ENCODE assay signal across 25 cellular contexts in the genomic region with DNA sequence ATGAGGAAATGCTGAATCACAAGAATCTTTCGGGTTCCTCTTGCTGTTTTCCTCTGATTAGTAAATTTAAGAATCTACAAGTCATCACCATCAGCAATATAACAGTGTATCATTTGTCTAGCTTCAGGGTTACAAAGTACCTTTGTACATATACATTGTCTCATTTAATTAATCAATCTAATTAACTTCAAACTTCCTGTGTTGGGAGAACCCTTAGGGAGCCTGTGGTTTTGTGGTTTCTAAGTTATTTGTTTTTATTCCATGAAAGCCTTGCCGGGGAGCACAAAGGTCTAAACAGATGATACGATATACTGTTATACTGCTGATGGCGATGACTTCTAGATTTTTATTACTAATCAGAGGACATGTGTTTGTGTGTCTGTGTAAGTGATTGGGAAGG. TPM values are rescaled to one million over a fixed set of nuclear protein-coding genes. Genes with fewer than 3 reads are reported as not detected.
A peak's percentile ranks its signal among the peaks of the same experiment; 100 is the strongest.
DNase-seq lines count a peak whose midpoint lies in the region; ATAC-seq and TF ChIP-seq lines count a peak whose summit lies in the region.
"Had no signal": no experiment of that assay in that cellular context is flagged by ENCODE, and none has a peak within 500 bp of the region (broad histone marks: within the 10 kb centered on the region; RNA-seq: fewer than 3 reads in every experiment).

No MANE protein-coding gene starts in this region.

- CTCF ChIA-PET in AG04450 (lab: Charles Lee) = interaction anchor here (1.0 kb wide), 1 partner anchor 143 kb away, joined by 3 read pairs; no protein-coding TSS in a partner anchor

- POLR2A ChIA-PET in AG04450 (lab: Yijun Ruan, JAX) = no interaction called here

- no peaks in the 10 kb centered on the region for H3K9me3 ChIP-seq in AG04450 (ENCODE audit: control insufficient read depth, insufficient read depth, low read length)
- H3K9me3 ChIP-seq: Peyer's patch had no signal

- DNase-seq in AG04450 (ENCODE audit: low read depth, low spot score) = no peak
- peak; percentile 34 for DNase-seq in EL
- DNase-seq in NCI-H526 treated with DMSO at 0.1 percent for 48 hours (lab: John Stamatoyannopoulos, UW) = peak; percentile 19
- DNase-seq in fibroblast of mammary gland (ENCODE audit: low read depth) = peak; percentile 56
- no peak for DNase-seq in cerebellum (ENCODE audit: low spot score)
- no peak for DNase-seq in caudate nucleus (lab: John Stamatoyannopoulos, UW)
- DNase-seq: ACHN; activated naive CD4-positive, alpha-beta T cell treated with anti-CD3 and anti-CD28 coated beads, Interleukin-2, amount 50 U/mL, for 16 hours; head of caudate nucleus; KG1; MV-4-11; NCI-H1694 treated with DMSO at 0.1 percent for 48 hours; NCI-H2171 treated with DMSO at 0.1 percent for 48 hours; NCI-H524; nucleus accumbens; Peyer's patch; stimulated activated CD4-positive, alpha-beta T cell treated with anti-CD3 and anti-CD28 coated beads, Interleukin-4, amount 100 ng/mL, for 1 hour; stimulated activated naive CD4-positive, alpha-beta T cell; T-helper 17 cell had no signal

- H3K27ac ChIP-seq in AG04450 (ENCODE audit: low read depth, low read length) (peak overlapping the region; percentile 11), caudate nucleus (ENCODE audit: low read depth, low read length) (no peak overlapping the region)
- H3K27ac ChIP-seq: Peyer's patch, VCaP had no signal

- H3K27me3 ChIP-seq in AG04450 (ENCODE audit: control insufficient read depth, insufficient read depth, low read length) = no peaks in the 10 kb centered on the region
- H3K27me3 ChIP-seq: Peyer's patch had no signal

- TF ChIP-seq CTCF in AG04450 (IDR thresholded peaks at IDR 0.05; ENCODE audit: low read depth, low read length) (no peak), fibroblast of mammary gland (conservative IDR thresholded peaks at IDR 0.05; ENCODE audit: control insufficient read depth, insufficient read depth, low read depth, low read length) (no peak)

- no peak for ATAC-seq in GM18867 (IDR thresholded peaks at IDR 0.05; ENCODE audit: unreplicated experiment)
- no peak for ATAC-seq in HG03139 (IDR thresholded peaks at IDR 0.05; ENCODE audit: unreplicated experiment)
- ATAC-seq: T-helper 17 cell had no signal

- H3K4me3 ChIP-seq in AG04450 (ENCODE audit: low read depth, low read length) = no peak overlapping the region
- no peak overlapping the region for H3K4me3 ChIP-seq in fibroblast of mammary gland (ENCODE audit: control insufficient read depth, low read depth, low read length)
- H3K4me3 ChIP-seq: Peyer's patch had no signal

RNA-seq across cellular contexts. Expression of a gene that starts 41.0 kb away (rescaled TPM):
- polyA plus RNA-seq in AG04450 (2011; rRNA removed) = 484 and 486 TPM in 2 replicates
- 343 TPM in 2 replicates for polyA minus RNA-seq in AG04450 (2011; rRNA and poly(A)+ RNA removed)
- 26.7 TPM for total RNA-seq in cerebellum
- total RNA-seq: G401, HT-29 had no signal
- polyA plus RNA-seq: CD14-positive monocyte had no signal

Comparison
In these comparisons a context has a peak if more than half of its experiments do, and no peak if none do; other contexts are left out.
1. DNase-seq: peak in EL (single experiment), NCI-H526 treated with DMSO at 0.1 percent for 48 hours (single experiment) and fibroblast of mammary gland (single experiment); none in AG04450 (single experiment), cerebellum (single experiment) and caudate nucleus (0 of 61).